27 cellular contexts compared by ENCODE assay signal in genomic region chr10:56715262-56715661, GRCh38.
"Had no signal": no experiment of that assay in that cellular context is flagged by ENCODE, and none has a peak within 500 bp of the region (broad histone marks: within the 10 kb centered on the region; RNA-seq: fewer than 3 reads in every experiment).

No MANE protein-coding gene starts in this region.

- H3K27me3 ChIP-seq: brain microvascular endothelial cell, dorsolateral prefrontal cortex had no signal

- H3K27ac ChIP-seq: brain microvascular endothelial cell, coronary artery, dorsolateral prefrontal cortex had no signal

- FAIRE-seq: astrocyte, bronchial epithelial cell, frontal cortex had no signal

- H3K36me3 ChIP-seq: brain microvascular endothelial cell had no signal

- ATAC-seq: activated CD4-positive, alpha-beta T cell treated with anti-CD3 and anti-CD28 coated beads for 36 hours; activated CD8-positive, alpha-beta memory T cell treated with anti-CD3 and anti-CD28 coated beads, Interleukin-2, amount 10 ng/mL, durations not matched to agents 7 days and 5 days; activated CD8-positive, alpha-beta T cell treated with anti-CD3 and anti-CD28 coated beads, Interleukin-2, amount 10 ng/mL, durations not matched to agents 7 days and 5 days; esophagus mucosa; T-helper 17 cell had no signal

- DNase-seq: activated CD4-positive, alpha-beta memory T cell treated with anti-CD3 and anti-CD28 coated beads for 36 hours; activated CD4-positive, alpha-beta T cell treated with anti-CD3 and anti-CD28 coated beads for 36 hours; activated CD4-positive, alpha-beta T cell treated with anti-CD3 and anti-CD28 coated beads, Interleukin-2, amount 10 ng/mL, durations not matched to agents 24 days and 14 days; activated CD4-positive, CD25-positive, alpha-beta regulatory T cell; activated CD4-positive, CD25-positive, alpha-beta regulatory T cell treated with anti-CD3 and anti-CD28 coated beads, Interleukin-2, amount 50 U/mL, for 72 hours; activated CD8-positive, alpha-beta memory T cell treated with anti-CD3 and anti-CD28 coated beads, Interleukin-2, amount 10 ng/mL, durations not matched to agents 7 days and 5 days; activated CD8-positive, alpha-beta memory T cell treated with anti-CD3 and anti-CD28 coated beads, Interleukin-2, amount 50 U/mL, for 4 hours; activated CD8-positive, alpha-beta T cell treated with anti-CD3 and anti-CD28 coated beads, Interleukin-2, amount 10 ng/mL, durations not matched to agents 7 days and 5 days; activated effector memory CD4-positive, alpha-beta T cell treated with anti-CD3 and anti-CD28 coated beads, Interleukin-2, amount 50 U/mL, for 16 hours; activated naive CD4-positive, alpha-beta T cell treated with anti-CD3 and anti-CD28 coated beads for 36 hours; activated T-cell treated with anti-CD3 and anti-CD28 coated beads, Interleukin-2, amount 50 U/mL, for 1 hour; activated T-cell treated with anti-CD3 and anti-CD28 coated beads, Interleukin-2, amount 50 U/mL, for 48 hours; amniotic stem cell; anterior cingulate cortex; brain microvascular endothelial cell; dorsolateral prefrontal cortex; effector memory CD4-positive, alpha-beta T cell; endodermal cell; foreskin fibroblast; head of caudate nucleus; T-helper 17 cell; T1000 had no signal

- H3K4me3 ChIP-seq: coronary artery, dorsolateral prefrontal cortex had no signal
